Comparison of ENCODE assay signal across 15 cellular contexts in the genomic region with DNA sequence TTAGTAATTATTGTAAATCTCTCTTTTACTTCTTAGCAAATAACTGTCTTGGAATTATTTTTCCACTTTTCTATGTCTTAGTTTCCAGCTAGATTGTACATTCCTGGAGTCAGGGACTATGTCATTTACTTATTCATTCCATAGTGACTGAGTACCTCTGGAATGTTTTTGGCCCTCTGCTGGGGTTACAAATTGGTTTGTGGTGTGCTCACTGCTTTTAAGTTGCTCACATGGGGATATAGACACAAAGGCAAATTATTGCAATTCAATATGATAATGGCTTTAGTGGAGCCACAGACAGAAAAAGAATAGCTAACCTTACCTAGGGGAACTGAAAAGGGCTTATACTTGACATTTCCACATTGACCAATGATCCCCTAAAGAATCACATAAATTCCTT.
DNase-seq lines count a peak whose midpoint lies in the region; ATAC-seq, FAIRE-seq and TF ChIP-seq lines count a peak whose summit lies in the region.
"Had no signal": no experiment of that assay in that cellular context is flagged by ENCODE, and none has a peak within 500 bp of the region (broad histone marks: within the 10 kb centered on the region; RNA-seq: fewer than 3 reads in every experiment).

No MANE protein-coding gene starts in this region.

- no peaks in the 10 kb centered on the region for H3K27me3 ChIP-seq in Panc1 (ENCODE audit: control insufficient read depth, insufficient read depth, low read length)
- H3K27me3 ChIP-seq in pancreas, result no peaks in the 10 kb centered on the region
- H3K27me3 ChIP-seq: uterus had no signal

- H3K9me3 ChIP-seq in Panc1 (ENCODE audit: control insufficient read depth, insufficient read depth, low read depth, low read length) (no peaks in the 10 kb centered on the region), pancreas (no peaks in the 10 kb centered on the region)
- H3K9me3 ChIP-seq: uterus had no signal

- no peaks in the 10 kb centered on the region for H3K36me3 ChIP-seq in Panc1 (ENCODE audit: control insufficient read depth, insufficient read depth, low read length)
- no peaks in the 10 kb centered on the region for H3K36me3 ChIP-seq in pancreas
- H3K36me3 ChIP-seq: uterus had no signal

- DNase-seq in ELR (ENCODE audit: low read depth) (peak; percentile 89), Panc1 (ENCODE audit: low read depth, low spot score) (peak; percentile 39), epithelial cell of esophagus (ENCODE audit: low read depth) (peak; percentile 81), pancreas (no peak), GM10266 (ENCODE audit: extremely low spot score) (no peak), NCI-H1417 treated with DMSO at 0.1 percent for 48 hours (lab: John Stamatoyannopoulos, UW) (no peak)
- DNase-seq: kidney, NCI-H146, occipital lobe, OCI-M1, uterus had no signal

- TF ChIP-seq CTCF in Panc1 (IDR thresholded peaks at IDR 0.05), result no peak
- TF ChIP-seq CTCF in epithelial cell of esophagus (IDR thresholded peaks at IDR 0.05; ENCODE audit: insufficient read depth, low read depth, low read length, missing control alignments), result no peak
- TF ChIP-seq CTCF in pancreas (IDR thresholded peaks at IDR 0.05), result no peak
- no peak for TF ChIP-seq CTCF in GM10266 (IDR thresholded peaks at IDR 0.05; ENCODE audit: control insufficient read depth, insufficient read depth, low read depth, missing control alignments)

- no peak overlapping the region for H3K27ac ChIP-seq in Panc1 (ENCODE audit: low read length)
- no peak overlapping the region for H3K27ac ChIP-seq in pancreas
- H3K27ac ChIP-seq: HL-60, uterus had no signal

- intact Hi-C loops in Panc1 (cut with micrococcal nuclease; ENCODE audit: unreplicated experiment) (no loop called here), pancreas (cut with DNase I) (no loop called here)

- in situ Hi-C loops in Panc1 (cut with HindIII; ENCODE audit: low pct_unique_long_range_greater_than_20kb, low sequenced_read_pairs), result no loop called here

- no TSS peak for BruUV-seq in Panc1 (replicated peaks; lab: Mats Ljungman, UMichigan)

- no peak for FAIRE-seq in pancreas (lab: Jason Lieb, UNC)
- FAIRE-seq: H1, kidney had no signal

- POLR2A ChIA-PET in Panc1 (lab: Charles Lee), result no interaction called here

- CTCF ChIA-PET in Panc1 (lab: Charles Lee), result no interaction called here

- H3K4me1 ChIP-seq in Panc1 (ENCODE audit: control insufficient read depth, insufficient read depth, low read length) (no peaks in the 10 kb centered on the region), pancreas (no peaks in the 10 kb centered on the region)
- H3K4me1 ChIP-seq: uterus had no signal

- ATAC-seq in Panc1, result no peak
- peak in 3 of 4 donors; percentile 48 to 56 (median 49) for ATAC-seq in pancreas
- no peak for ATAC-seq in HG03196 (IDR thresholded peaks at IDR 0.05; ENCODE audit: unreplicated experiment)
- no peak for ATAC-seq in GM19463 (IDR thresholded peaks at IDR 0.05; ENCODE audit: unreplicated experiment)

- no peak overlapping the region for H3K4me3 ChIP-seq in Panc1 (ENCODE audit: low read depth in 2 of 2, low read length in 2 of 2)
- no peak overlapping the region for H3K4me3 ChIP-seq in epithelial cell of esophagus (ENCODE audit: low read length)
- no peak overlapping the region for H3K4me3 ChIP-seq in pancreas
- H3K4me3 ChIP-seq: uterus had no signal

Comparison
In these comparisons a context has a peak if more than half of its experiments do, and no peak if none do; other contexts are left out.
1. DNase-seq: peak in ELR (single experiment), Panc1 (single experiment) and epithelial cell of esophagus (single experiment); none in pancreas (0 of 6), GM10266 (single experiment) and NCI-H1417 treated with DMSO at 0.1 percent for 48 hours (single experiment).
2. ATAC-seq: peak in pancreas (3 of 4); none in Panc1 (single experiment), HG03196 (single experiment) and GM19463 (single experiment).